8 cellular contexts compared by ENCODE assay signal in the genomic region with DNA sequence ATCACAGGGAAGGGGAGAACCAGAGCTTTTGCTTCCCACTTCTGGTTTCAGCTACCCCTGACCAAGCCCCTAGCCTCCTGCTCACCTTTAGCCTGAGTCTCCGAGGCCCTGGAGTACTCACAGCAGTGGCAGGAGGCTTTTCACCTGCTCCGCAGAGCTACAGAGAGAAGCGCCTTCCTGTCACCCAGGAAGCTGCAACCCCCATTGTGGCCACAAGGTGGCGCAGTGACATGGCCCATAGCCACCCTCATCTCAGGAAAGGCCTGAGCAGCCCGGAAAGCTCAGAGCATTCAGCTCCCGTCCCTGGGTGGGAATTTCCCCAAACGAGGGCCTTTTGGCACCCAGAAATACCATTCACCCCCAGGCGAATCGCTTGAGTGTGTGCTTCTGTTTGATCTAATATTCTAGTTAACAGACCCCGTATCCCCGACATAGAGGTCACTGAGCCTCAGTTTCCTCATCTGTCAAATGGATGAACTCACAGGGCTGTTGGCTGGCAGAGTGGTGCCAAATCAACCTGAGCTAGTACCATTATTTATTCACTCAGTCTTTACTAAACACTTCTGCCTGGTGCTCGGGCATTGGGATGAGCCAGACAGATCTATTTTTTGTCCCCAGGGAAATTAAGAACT. TPM values are rescaled to one million over a fixed set of nuclear protein-coding genes. Genes with fewer than 3 reads are reported as not detected.
A peak's percentile ranks its signal among the peaks of the same experiment; 100 is the strongest.
DNase-seq lines count a peak whose midpoint lies in the region; ATAC-seq and TF ChIP-seq lines count a peak whose summit lies in the region.

No MANE protein-coding gene starts in this region.

- peak; percentile 87 for ATAC-seq in GM19467 (IDR thresholded peaks at IDR 0.05; ENCODE audit: unreplicated experiment)

- DNase-seq in C1 segment of cervical spinal cord (lab: John Stamatoyannopoulos, UW) (peak in 13 of 14 donors; percentile 26 to 80 (median 63)), MG63 (peak; percentile 66), SK-MEL-5 (ENCODE audit: low read depth, low spot score) (peak; percentile 80), glomerular visceral epithelial cell (ENCODE audit: extremely low spot score) (peak; percentile 85), trophoblast cell (peak; percentile 86 to 97), type B pancreatic cell (ENCODE audit: extremely low spot score, unreplicated experiment) (peak; percentile 92)
- peak; percentile 75 to 89 (median 85) for DNase-seq in activated naive CD4-positive, alpha-beta T cell (lab: John Stamatoyannopoulos, UW)

- H3K4me3 Mint-ChIP-seq in type B pancreatic cell, result no peak overlapping the region

- no peaks in the 10 kb centered on the region for H3K9me3 ChIP-seq in MG63
- no peaks in the 10 kb centered on the region for H3K9me3 ChIP-seq in trophoblast cell (ENCODE audit: insufficient read depth, low read depth, low read length)

- H3K27me3 Mint-ChIP-seq in type B pancreatic cell, result no peaks in the 10 kb centered on the region

- no peak overlapping the region for H3K9ac ChIP-seq in trophoblast cell (ENCODE audit: low read length)

- in situ Hi-C loops in SK-MEL-5 (cut with HindIII; ENCODE audit: low pct_unique_long_range_greater_than_20kb, low sequenced_read_pairs), result no loop called here

- H3K36me3 ChIP-seq in MG63 (no peaks in the 10 kb centered on the region), trophoblast cell (ENCODE audit: control insufficient read depth in 1 of 2, insufficient read depth in 2 of 2, low read length in 2 of 2) (peaks cover 49 to 60% of the 10 kb centered on the region in 2 experiments)

- no peak overlapping the region for H2BK5ac ChIP-seq in trophoblast cell (ENCODE audit: low read depth, low read length, poor library complexity)

- H3K4ac ChIP-seq in trophoblast cell (ENCODE audit: low read depth, low read length), result no peak overlapping the region

- peak; percentile 96 for TF ChIP-seq CTCF in type B pancreatic cell (conservative IDR thresholded peaks at IDR 0.05)

- H3K14ac ChIP-seq in trophoblast cell (ENCODE audit: low read length), result no peak overlapping the region

- no peak overlapping the region for H2BK12ac ChIP-seq in trophoblast cell (ENCODE audit: low read length)

- no peak overlapping the region for H3K27ac Mint-ChIP-seq in type B pancreatic cell

- peaks cover 5% of the 10 kb centered on the region for H3K4me1 Mint-ChIP-seq in type B pancreatic cell (ENCODE audit: unreplicated experiment)

- no peaks in the 10 kb centered on the region for H3K79me2 ChIP-seq in trophoblast cell (ENCODE audit: control insufficient read depth, insufficient read depth, low read length, poor library complexity)

- no peak overlapping the region for H3K4me3 ChIP-seq in MG63
- H3K4me3 ChIP-seq in trophoblast cell (ENCODE audit: low read depth, low read length), result no peak overlapping the region

- H3K27me3 ChIP-seq in MG63 (no peaks in the 10 kb centered on the region), trophoblast cell (ENCODE audit: insufficient read depth, low read length) (no peaks in the 10 kb centered on the region)

- H3K36me3 Mint-ChIP-seq in type B pancreatic cell, result peaks cover 24% of the 10 kb centered on the region

- peaks cover 0 to under 1% of the 10 kb centered on the region in 2 experiments for H3K4me1 ChIP-seq in trophoblast cell (ENCODE audit: control insufficient read depth in 1 of 2, insufficient read depth in 2 of 2, low read length in 2 of 2)

- no peak overlapping the region for H2BK120ac ChIP-seq in trophoblast cell (ENCODE audit: insufficient read depth, low read length, poor library complexity)

- H3K4me2 ChIP-seq in trophoblast cell (ENCODE audit: low read length), result no peak overlapping the region

- H3K27ac ChIP-seq in trophoblast cell (ENCODE audit: low read depth, low read length), result no peak overlapping the region

- H4K8ac ChIP-seq in trophoblast cell (ENCODE audit: low read depth, low read length), result no peak overlapping the region

- no peak overlapping the region for H2AFZ ChIP-seq in trophoblast cell (ENCODE audit: insufficient read depth, low read length, poor library complexity)

- no peak overlapping the region for H4K12ac ChIP-seq in trophoblast cell (ENCODE audit: low read depth, low read length)

- H3K79me1 ChIP-seq in trophoblast cell (ENCODE audit: low read length), result no peaks in the 10 kb centered on the region

- no peaks in the 10 kb centered on the region for H3K9me3 Mint-ChIP-seq in type B pancreatic cell

- H2AK5ac ChIP-seq in trophoblast cell (ENCODE audit: low read length), result no peak overlapping the region

- no CpG with 5 or more reads among the region's 12 CpGs for WGBS in trophoblast cell (ENCODE audit: extremely low coverage, insufficient coverage, insufficient read length)

- no peak overlapping the region for H3K23ac ChIP-seq in trophoblast cell (ENCODE audit: low read length)

- no peak overlapping the region for H3K18ac ChIP-seq in trophoblast cell (ENCODE audit: low read length)

- no peak overlapping the region for H4K91ac ChIP-seq in trophoblast cell (ENCODE audit: low read depth, low read length)

RNA-seq across cellular contexts. Expression of gene A3GALT2, which starts 25.3 kb away (rescaled TPM):
- not detected in 2 replicates for total RNA-seq in MG63 (2014; rRNA removed; shearing (Covaris generic); ENCODE audit: low replicate concordance)
- total RNA-seq in SK-MEL-5 (2014; rRNA removed; shearing (Covaris generic)), result not detected in 2 replicates
- polyA plus RNA-seq in SK-MEL-5 (2015; cell fraction: cytosol; rRNA removed), result not detected in 2 replicates
- not detected in 2 replicates for polyA plus RNA-seq in SK-MEL-5 (2015; cell fraction: nucleus; rRNA removed)
- not detected in 2 replicates for polyA plus RNA-seq in trophoblast cell (2013)
- total RNA-seq in type B pancreatic cell (ENCODE audit: low replicate concordance), result 0.29 TPM in 1 of 2 replicates, not detected in the other

RNA-seq across cellular contexts. Expression of gene ZNF362, which starts 39.3 kb away (rescaled TPM):
- 1.5 and 3.3 TPM in 2 replicates for total RNA-seq in MG63 (2014; rRNA removed; shearing (Covaris generic); ENCODE audit: low replicate concordance)
- 12.4 and 17.8 TPM in 2 replicates for total RNA-seq in SK-MEL-5 (2014; rRNA removed; shearing (Covaris generic))
- polyA plus RNA-seq in SK-MEL-5 (2015; cell fraction: cytosol; rRNA removed), result 47.1 and 61.0 TPM in 2 replicates
- polyA plus RNA-seq in SK-MEL-5 (2015; cell fraction: nucleus; rRNA removed), result 24.9 and 29.7 TPM in 2 replicates
- polyA plus RNA-seq in trophoblast cell (2013), result 31.7 and 34.3 TPM in 2 replicates
- total RNA-seq in type B pancreatic cell (ENCODE audit: low replicate concordance), result 49.0 and 66.5 TPM in 2 replicates
